In genomic region chr1:169892819-169893644, GRCh38 we compare ENCODE assay signal across 8 cellular contexts. TPM values are rescaled to one million over a fixed set of nuclear protein-coding genes. Genes with fewer than 3 reads are reported as not detected.
DNase-seq lines count a peak whose midpoint lies in the region; ATAC-seq, FAIRE-seq and TF ChIP-seq lines count a peak whose summit lies in the region.

No MANE protein-coding gene starts in this region.

- H3K4me2 ChIP-seq in GM23248 (ENCODE audit: unreplicated experiment) (peak overlapping the region; percentile 89), astrocyte (ENCODE audit: low read length) (peak overlapping the region; percentile 96)

- H3K36me3 ChIP-seq in GM23248 (ENCODE audit: low read depth) (no peaks in the 10 kb centered on the region; the same call in 1 of the 2 replicates), astrocyte (ENCODE audit: insufficient read depth, low read length) (peaks cover 4% of the 10 kb centered on the region), iPS-15b (ENCODE audit: control insufficient read depth, insufficient read depth, low read length) (no peaks in the 10 kb centered on the region), gastrocnemius medialis (peaks cover 0 to 6% of the 10 kb centered on the region in 2 donors)

- H3K4me3 ChIP-seq in GM23248, result peak overlapping the region; percentile 98
- peak overlapping the region; percentile 87 for H3K4me3 ChIP-seq in astrocyte (ENCODE audit: insufficient read depth, low read depth, low read length)
- peak overlapping the region; percentile 83 for H3K4me3 ChIP-seq in iPS-15b (ENCODE audit: low read depth, low read length)
- H3K4me3 ChIP-seq in gastrocnemius medialis, result peak overlapping the region; percentile 74 to 99 (median 96)

- H3K27ac Mint-ChIP-seq in astrocyte (ENCODE audit: unreplicated experiment), result peak overlapping the region; percentile 15

- H3K4me1 ChIP-seq in GM23248 (ENCODE audit: insufficient read depth) (peaks cover 11% of the 10 kb centered on the region), astrocyte (ENCODE audit: insufficient read depth, low read length) (peaks cover 8% of the 10 kb centered on the region), iPS-15b (ENCODE audit: control insufficient read depth, insufficient read depth, low read length) (peaks cover 19% of the 10 kb centered on the region), gastrocnemius medialis (peaks cover 11 to 24% of the 10 kb centered on the region in 2 donors)

- H3K9me3 Mint-ChIP-seq in astrocyte (ENCODE audit: unreplicated experiment), result no peaks in the 10 kb centered on the region

- ATAC-seq in gastrocnemius medialis, result peak; percentile 2 to 4

- H3K36me3 Mint-ChIP-seq in astrocyte (ENCODE audit: low read depth, unreplicated experiment), result peaks cover 1% of the 10 kb centered on the region

- WGBS in GM23248 (ENCODE audit: low coverage in 1 of 2, low lambda C conversion rate in 2 of 2, missing lambda C conversion rate in 2 of 2), 2 experiments, result 1 to 4% methylated on average over 37 to 52 of the region's 52 CpGs

- DNase-seq in EL, result peak; percentile 32
- peak; percentile 61 for DNase-seq in GM23248
- DNase-seq in NCI-H146 (lab: John Stamatoyannopoulos, UW), result peak; percentile 36
- DNase-seq in astrocyte (ENCODE audit: low read depth), result no peak
- no peak for DNase-seq in gastrocnemius medialis
- DNase-seq in CD1c-positive myeloid dendritic cell (ENCODE audit: extremely low spot score), result no peak
- no peak for DNase-seq in GM10248 (ENCODE audit: extremely low spot score)

- in situ Hi-C loops in GM23248 (cut with MboI), result no loop called here
- in situ Hi-C loops in gastrocnemius medialis (cut with MboI; ENCODE audit: low sequenced_read_pairs in 4 of 4), result loop anchor here in 1 of 4 donors (10.0 kb wide), 1 partner anchor 98 kb away; the partner anchor contains the start of gene METTL18

- no peak for FAIRE-seq in astrocyte (lab: Jason Lieb, UNC)

- H3K79me2 ChIP-seq in GM23248 (ENCODE audit: insufficient read depth) (peaks cover 52% of the 10 kb centered on the region), astrocyte (ENCODE audit: insufficient read depth, low read length) (peaks cover 49% of the 10 kb centered on the region)

- H3K9me3 ChIP-seq in GM23248 (ENCODE audit: low read depth) (no peaks in the 10 kb centered on the region), astrocyte (ENCODE audit: insufficient read depth, low read depth, low read length) (no peaks in the 10 kb centered on the region), iPS-15b (ENCODE audit: control insufficient read depth, insufficient read depth, low read length) (no peaks in the 10 kb centered on the region), gastrocnemius medialis (no peaks in the 10 kb centered on the region)

- H4K20me1 ChIP-seq in GM23248 (ENCODE audit: insufficient read depth), result no peaks in the 10 kb centered on the region
- H4K20me1 ChIP-seq in astrocyte (ENCODE audit: insufficient read depth, low read length), result peaks cover 19% of the 10 kb centered on the region

- H3K4me3 Mint-ChIP-seq in astrocyte (ENCODE audit: unreplicated experiment), result peak overlapping the region; percentile 87

- intact Hi-C loops in gastrocnemius medialis (cut with DNase I; ENCODE audit: low total_unique reads), result loop anchor here (5.0 to 10.0 kb wide), 4 partner anchors 778 to 1852 kb away; partner anchors contain the start of genes FMO4 and VAMP4

- TF ChIP-seq CTCF in astrocyte (IDR thresholded peaks at IDR 0.05; ENCODE audit: insufficient read depth, low read depth, low read length), result no peak
- no peak for TF ChIP-seq CTCF in gastrocnemius medialis (IDR thresholded peaks at IDR 0.05 in 4 of 5, conservative IDR thresholded peaks at IDR 0.05 in 1 of 5)
- no peak for TF ChIP-seq CTCF in GM10248 (IDR thresholded peaks at IDR 0.05; ENCODE audit: control extremely low read depth, extremely low read depth, low read depth, missing control alignments)

- POLR2A ChIA-PET in GM10248 (lab: Yijun Ruan, JAX), result interaction anchor here (0.6 to 1.7 kb wide), 3 partner anchors 15 to 639 kb away, joined by 3 to 4 read pairs (median 3); partner anchors contain the start of genes GORAB and METTL18

- H2AFZ ChIP-seq in GM23248 (peak overlapping the region; percentile 92), astrocyte (ENCODE audit: low read depth, low read length) (peak overlapping the region; percentile 80)

- peak overlapping the region; percentile 96 for H3K27ac ChIP-seq in GM23248
- peak overlapping the region; percentile 100 for H3K27ac ChIP-seq in astrocyte (ENCODE audit: low read depth, low read length)
- peak overlapping the region; percentile 87 to 98 (median 94) for H3K27ac ChIP-seq in gastrocnemius medialis

- no peaks in the 10 kb centered on the region for H3F3A ChIP-seq in GM23248 (ENCODE audit: insufficient read depth)

- H3K27me3 Mint-ChIP-seq in astrocyte (ENCODE audit: low read depth, unreplicated experiment), result peaks cover 2% of the 10 kb centered on the region

- peak in 1 of 2 donors; percentile 63 for TF ChIP-seq POLR2A in gastrocnemius medialis (IDR thresholded peaks at IDR 0.05)

- H3K27me3 ChIP-seq in GM23248 (replicated peaks; ENCODE audit: insufficient read depth) (no peaks in the 10 kb centered on the region), astrocyte (ENCODE audit: insufficient read depth, low read length) (no peaks in the 10 kb centered on the region), iPS-15b (ENCODE audit: control insufficient read depth, insufficient read depth, low read length) (no peaks in the 10 kb centered on the region), gastrocnemius medialis (peaks cover 0 to 3% (median 0%) of the 10 kb centered on the region in 3 donors)

- no peaks in the 10 kb centered on the region for H3K9me2 ChIP-seq in GM23248 (ENCODE audit: insufficient read depth)

- peaks cover 17% of the 10 kb centered on the region for H3K4me1 Mint-ChIP-seq in astrocyte (ENCODE audit: low read depth, unreplicated experiment)

- CTCF ChIA-PET in GM10248 (lab: Yijun Ruan, JAX), result interaction anchor here (0.7 to 3.0 kb wide), 13 partner anchors 9 to 181 kb away, joined by 3 to 21 read pairs (median 3); partner anchors contain the start of genes KIFAP3 and METTL18

- H3K9ac ChIP-seq in GM23248 (peak overlapping the region; percentile 96), astrocyte (ENCODE audit: low read length) (peak overlapping the region; percentile 95), iPS-15b (ENCODE audit: low read depth, low read length) (peak overlapping the region; percentile 97)

RNA-seq across cellular contexts. Expression of gene SCYL3, which starts 0.7 kb away (rescaled TPM):
- total RNA-seq in GM23248 (2014; rRNA removed; shearing (Covaris generic)), result 7.6 and 10.2 TPM in 2 replicates
- 4.5 and 5.8 TPM in 2 replicates for polyA plus RNA-seq in GM23248 (2016; fragmentation: Nextera tagmentation; extraction: Ambion mirVana)
- total RNA-seq in astrocyte (5.6 and 6.2 TPM in 2 replicates), gastrocnemius medialis (10 to 100 TPM in 3 of 4 donors, 1 to 10 TPM in 1; 6.2 to 14.3 (median 12.8) TPM)

Comparison
In these comparisons a context has a peak if more than half of its experiments do, and no peak if none do; other contexts are left out.
1. DNase-seq: peak in EL (single experiment), GM23248 (single experiment) and NCI-H146 (single experiment); none in astrocyte (single experiment), gastrocnemius medialis (0 of 2), CD1c-positive myeloid dendritic cell (single experiment) and GM10248 (single experiment).
2. Peak in every context shown above with its lines, with median percentiles within 50 percentile points of each other: H3K27ac ChIP-seq, H3K4me3 ChIP-seq and H3K9ac ChIP-seq.